8 cellular contexts compared by ENCODE assay signal in the genomic region with DNA sequence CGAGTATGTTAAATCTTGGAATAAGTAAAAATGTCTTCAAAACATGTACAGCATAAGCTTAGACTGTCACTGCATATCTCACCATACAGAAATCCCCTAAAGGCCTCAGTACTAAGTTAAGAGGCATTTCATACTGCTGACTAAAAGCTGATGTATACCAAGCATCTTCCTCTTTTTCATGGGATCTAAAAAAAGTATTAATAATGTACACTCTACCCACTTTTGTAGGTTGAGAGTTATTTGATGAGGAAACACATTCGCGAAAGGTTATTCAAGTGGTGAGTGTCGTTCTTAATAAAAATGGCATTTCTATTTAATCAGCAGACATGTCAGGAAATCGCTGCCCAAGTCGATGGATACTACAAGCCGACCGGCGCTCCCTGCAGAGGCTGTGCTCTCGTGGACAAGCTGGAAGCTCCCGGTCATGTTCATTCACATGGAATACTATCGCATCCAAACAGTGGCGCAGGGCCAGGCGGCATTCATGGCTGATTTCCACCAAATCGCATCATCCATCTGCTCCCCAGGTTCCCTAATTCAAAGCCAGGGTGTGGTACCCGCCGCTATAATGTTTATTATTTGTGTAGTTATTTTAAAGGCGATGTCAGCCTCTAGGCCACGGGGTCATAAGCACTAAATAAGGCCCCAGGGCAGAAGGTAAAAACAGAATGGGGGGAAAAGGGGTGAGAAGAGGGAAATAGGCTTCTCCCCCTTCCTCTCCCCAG. TPM values are rescaled to one million over a fixed set of nuclear protein-coding genes. Genes with fewer than 3 reads are reported as not detected.
DNase-seq lines count a peak whose midpoint lies in the region; ATAC-seq and TF ChIP-seq lines count a peak whose summit lies in the region.

No MANE protein-coding gene starts in this region.

- H3K27me3 ChIP-seq in sigmoid colon, result no peaks in the 10 kb centered on the region

- no peak for TF ChIP-seq POLR2A in sigmoid colon (IDR thresholded peaks at IDR 0.05)

- ATAC-seq in GM21447 (IDR thresholded peaks at IDR 0.05; ENCODE audit: unreplicated experiment), result peak; percentile 17
- no peak for ATAC-seq in HG03196 (IDR thresholded peaks at IDR 0.05; ENCODE audit: unreplicated experiment)

- TF ChIP-seq EP300 in sigmoid colon (IDR thresholded peaks at IDR 0.05), result no peak

- H3K9me3 ChIP-seq in SK-N-MC (ENCODE audit: low read depth, low read length), result no peaks in the 10 kb centered on the region
- no peaks in the 10 kb centered on the region for H3K9me3 ChIP-seq in iPS-18c (ENCODE audit: control insufficient read depth, insufficient read depth, low read length)
- H3K9me3 ChIP-seq in sigmoid colon, result no peaks in the 10 kb centered on the region

- H3K36me3 ChIP-seq in SK-N-MC (ENCODE audit: insufficient read depth, low read length), result no peaks in the 10 kb centered on the region; the same call in none of the 2 replicates
- H3K36me3 ChIP-seq in sigmoid colon, result peaks cover 0 to 6% (median 0%) of the 10 kb centered on the region in 4 donors

- no peaks in the 10 kb centered on the region for H3K9me3 Mint-ChIP-seq in IgD-negative memory B cell

- H3K4me1 Mint-ChIP-seq in IgD-negative memory B cell, result peaks cover 14 to 17% (median 16%) of the 10 kb centered on the region in 3 donors

- TF ChIP-seq CTCF in cardiac fibroblast (IDR thresholded peaks at IDR 0.05; ENCODE audit: low read depth, low read length) (no peak), sigmoid colon (IDR thresholded peaks at IDR 0.05) (no peak)

- DNase-seq in DMS79 (lab: John Stamatoyannopoulos, UW), result peak; percentile 24
- DNase-seq in SK-N-MC (ENCODE audit: low read depth, low spot score), result no peak
- DNase-seq in cardiac fibroblast (ENCODE audit: low read depth in 2 of 2), result peak; percentile 61 to 70
- peak; percentile 83 for DNase-seq in sigmoid colon

- H3K4me3 ChIP-seq in SK-N-MC (peak overlapping the region; percentile 93), cardiac fibroblast (replicated peaks in 1 of 2; ENCODE audit: low read depth in 2 of 2, low read length in 2 of 2) (peak overlapping the region; percentile 83 to 96), iPS-18c (ENCODE audit: insufficient read depth, low read depth, low read length) (peak overlapping the region; percentile 93), sigmoid colon (peak overlapping the region; percentile 84 to 98 (median 94))

- 4 to 5% methylated on average over 19 of the region's 19 CpGs for WGBS in sigmoid colon, 2 donors

- intact Hi-C loops in sigmoid colon (cut with DNase I), result loop anchor here (5.0 kb wide), 1 partner anchor 206 kb away; a partner anchor contains a TSS

- H3K27ac ChIP-seq in SK-N-MC (no peak overlapping the region), sigmoid colon (peak overlapping the region; percentile 69 to 87 (median 80))

- peak overlapping the region; percentile 54 to 91 (median 87) for H3K27ac Mint-ChIP-seq in IgD-negative memory B cell

- H3K36me3 Mint-ChIP-seq in IgD-negative memory B cell, result peaks cover 3% of the 10 kb centered on the region

- peaks cover 0 to 25% (median 4%) of the 10 kb centered on the region in 4 donors for H3K4me1 ChIP-seq in sigmoid colon

- no peaks in the 10 kb centered on the region for H3K27me3 Mint-ChIP-seq in IgD-negative memory B cell

- peak overlapping the region; percentile 79 for H3K9ac ChIP-seq in SK-N-MC (ENCODE audit: insufficient read length)

- peak overlapping the region; percentile 92 to 96 (median 94) for H3K4me3 Mint-ChIP-seq in IgD-negative memory B cell

RNA-seq across cellular contexts. Expression of a gene that starts 0.7 kb away (rescaled TPM):
- polyA plus RNA-seq in IgD-negative memory B cell (2.9 TPM), sigmoid colon (1 to 10 TPM; 1.2 to 2.4 (median 1.4) TPM)
- 10 to 100 TPM; 10.2 to 13.9 (median 11.6) TPM for total RNA-seq in sigmoid colon

RNA-seq across cellular contexts. Expression of a gene that starts 0.8 kb away (rescaled TPM):
- polyA plus RNA-seq in IgD-negative memory B cell (3.6 TPM), sigmoid colon (10 to 100 TPM in 2 of 3 donors, 1 to 10 TPM in 1; 7.1 to 43.7 (median 27.6) TPM)
- total RNA-seq in sigmoid colon, result 1 to 10 TPM; 4.8 to 8.9 (median 7.0) TPM
